In genomic region chr3:51955175-51955892, GRCh38 we compare ENCODE assay signal across 8 cellular contexts. TPM values are rescaled to one million over a fixed set of nuclear protein-coding genes. Genes with fewer than 3 reads are reported as not detected.
DNase-seq lines count a peak whose midpoint lies in the region; ATAC-seq, FAIRE-seq and TF ChIP-seq lines count a peak whose summit lies in the region.
"Had no signal": no experiment of that assay in that cellular context is flagged by ENCODE, and none has a peak within 500 bp of the region (broad histone marks: within the 10 kb centered on the region; RNA-seq: fewer than 3 reads in every experiment).

TSS of gene GPR62 (plus strand) at chr3:51955381. CDS start at chr3:51955653, 272 bp downstream.

- H3K36me3 Mint-ChIP-seq in central memory CD8-positive, alpha-beta T cell (ENCODE audit: insufficient read depth) = peaks cover 3% of the 10 kb centered on the region
- H3K36me3 Mint-ChIP-seq in stimulated activated naive B cell treated with anti-CD40 and anti-IgM and Interleukin-4, amounts not matched to agents 10 μg/mL and 1 μg/mL and 100 μg/mL, for 72 hours = peaks cover 1 to 9% of the 10 kb centered on the region in 2 donors

- no peak within 1 kb of the TSS for H2BK120ac ChIP-seq in IMR-90 (ENCODE audit: low read depth, low read length)

- DNase-seq in IMR-90 = no peak
- DNase-seq in central memory CD8-positive, alpha-beta T cell (ENCODE audit: low spot score in 2 of 2) = no peak
- no peak for DNase-seq in HepG2 (ENCODE audit: low spot score)
- no peak for DNase-seq in stimulated activated naive B cell treated with anti-CD40 and anti-IgM and Interleukin-4, amounts not matched to agents 10 μg/mL and 1 μg/mL and 100 μg/mL, for 72 hours
- no peak for DNase-seq in Kasumi-1 (lab: John Stamatoyannopoulos, UW)
- DNase-seq in stimulated activated CD4-positive, alpha-beta T cell treated with anti-CD3 and anti-CD28 coated beads, Interleukin-1b, Interleukin-23, amount 100 ng/mL, for 48 hours = no peak
- DNase-seq in activated CD8-positive, alpha-beta memory T cell treated with anti-CD3 and anti-CD28 coated beads for 24 hours = no peak

- no peak within 1 kb of the TSS for H2BK5ac ChIP-seq in IMR-90 (ENCODE audit: low read depth, low read length, poor library complexity, severe bottlenecking)

- no peak within 1 kb of the TSS for H2BK15ac ChIP-seq in IMR-90 (ENCODE audit: low read depth, low read length)

- H4K20me1 ChIP-seq in IMR-90 (ENCODE audit: insufficient read depth, low read length) (peaks cover 3% of the 10 kb centered on the region; the same call in 1 of the 2 replicates), HepG2 (ENCODE audit: insufficient read depth, low read length) (no peaks in the 10 kb centered on the region)

- H3K36me3 ChIP-seq in IMR-90 (ENCODE audit: control insufficient read depth, insufficient read depth, low read length) (peaks cover 26% of the 10 kb centered on the region), HepG2 (replicated peaks in 1 of 2; ENCODE audit: control insufficient read depth in 1 of 2, insufficient read depth in 2 of 2, low read length in 2 of 2) (peaks cover 3 to 18% of the 10 kb centered on the region in 2 experiments; a peak in 4 of 5 replicates)

- WGBS in IMR-90 (ENCODE audit: extremely low coverage in 2 of 2, insufficient read length in 1 of 2), 2 experiments = 38% methylated on average over 16 of the region's 33 CpGs; no CpG with 5 or more reads in 1 of the 2 experiments
- 97% methylated on average over 19 of the region's 33 CpGs for WGBS in HepG2 (ENCODE audit: low lambda C conversion rate)

- no peak within 1 kb of the TSS; the same call in 1 of the 2 replicates for H4K91ac ChIP-seq in IMR-90 (ENCODE audit: insufficient read depth, low read depth, low read length)

- no peak within 1 kb of the TSS for H3K23ac ChIP-seq in IMR-90 (ENCODE audit: low read depth, low read length)

- no peak within 1 kb of the TSS for H3K56ac ChIP-seq in IMR-90 (ENCODE audit: extremely low read depth, insufficient read depth, low read length)

- H3K27ac Mint-ChIP-seq in central memory CD8-positive, alpha-beta T cell (ENCODE audit: low read depth) = no peak within 1 kb of the TSS
- no peak within 1 kb of the TSS for H3K27ac Mint-ChIP-seq in stimulated activated naive B cell treated with anti-CD40 and anti-IgM and Interleukin-4, amounts not matched to agents 10 μg/mL and 1 μg/mL and 100 μg/mL, for 72 hours

- intact Hi-C loops in IMR-90 (cut with micrococcal nuclease) = no loop called here
- intact Hi-C loops in HepG2 (cut with micrococcal nuclease; ENCODE audit: unreplicated experiment) = no loop called here

- H2AK5ac ChIP-seq in IMR-90 (ENCODE audit: low read depth, low read length) = no peak within 1 kb of the TSS

- H3K9me3 ChIP-seq in IMR-90 (ENCODE audit: control insufficient read depth, insufficient read depth, low read length) = no peaks in the 10 kb centered on the region
- no peaks in the 10 kb centered on the region for H3K9me3 ChIP-seq in HepG2 (ENCODE audit: low read length)

- TF ChIP-seq CTCF in IMR-90 (conservative IDR thresholded peaks at IDR 0.05; ENCODE audit: low read depth, low read length) = no peak
- no peak for TF ChIP-seq CTCF in HepG2 (CRISPR knock-in tag; IDR thresholded peaks at IDR 0.05)

- no peaks in the 10 kb centered on the region for H3K79me2 ChIP-seq in HepG2 (ENCODE audit: insufficient read depth, low read length)

- FAIRE-seq in HepG2 (lab: Jason Lieb, UNC) = no peak
- FAIRE-seq: K562 had no signal

- H3K9me1 ChIP-seq in IMR-90 (ENCODE audit: insufficient read depth, low read length) = peaks cover 6% of the 10 kb centered on the region; the same call in 1 of the 2 replicates

- no TSS peak for BruUV-seq in IMR-90 (replicated peaks; lab: Mats Ljungman, UMichigan)
- no TSS peak for BruUV-seq in HepG2 (replicated peaks; lab: Mats Ljungman, UMichigan)

- H3K79me1 ChIP-seq in IMR-90 (ENCODE audit: low read depth in 1 of 2, low read length in 2 of 2) = peaks cover 0 to 4% of the 10 kb centered on the region in 2 experiments; a peak in 1 of 4 replicates

- TF ChIP-seq RAD21 in IMR-90 (IDR thresholded peaks at IDR 0.05; ENCODE audit: low read length) (no peak), HepG2 (CRISPR knock-in tag; IDR thresholded peaks at IDR 0.05) (no peak)

- H3K4me2 ChIP-seq in IMR-90 (ENCODE audit: low read depth, low read length) = no peak within 1 kb of the TSS
- H3K4me2 ChIP-seq in HepG2 (ENCODE audit: low read depth, low read length) = no peak within 1 kb of the TSS

- H4K5ac ChIP-seq in IMR-90 (ENCODE audit: low read depth, low read length) = no peak within 1 kb of the TSS

- in situ Hi-C loops in IMR-90 (cut with MboI; ENCODE audit: low sequenced_read_pairs) = loop anchor here (25.0 kb wide), 1 partner anchor 1618 kb away; the partner anchor contains the start of genes RASSF1, TUSC2 and ZMYND10
- in situ Hi-C loops in HepG2 (cut with HindIII; ENCODE audit: extremely low pct_ligation_motif_present, low pct_unique_long_range_greater_than_20kb) = no loop called here

- H3K27me3 Mint-ChIP-seq in central memory CD8-positive, alpha-beta T cell = peaks cover 32% of the 10 kb centered on the region
- peaks cover 35 to 42% of the 10 kb centered on the region in 2 donors for H3K27me3 Mint-ChIP-seq in stimulated activated naive B cell treated with anti-CD40 and anti-IgM and Interleukin-4, amounts not matched to agents 10 μg/mL and 1 μg/mL and 100 μg/mL, for 72 hours

- no peak for TF ChIP-seq POLR2A in IMR-90 (IDR thresholded peaks at IDR 0.05; ENCODE audit: low read depth, low read length)
- TF ChIP-seq POLR2A in HepG2 (IDR thresholded peaks at IDR 0.05; ENCODE audit: insufficient read depth in 1 of 2, low read depth in 2 of 2, low read length in 2 of 2) = no peak

- H3K4me1 Mint-ChIP-seq in central memory CD8-positive, alpha-beta T cell = peaks cover 5% of the 10 kb centered on the region
- H3K4me1 Mint-ChIP-seq in stimulated activated naive B cell treated with anti-CD40 and anti-IgM and Interleukin-4, amounts not matched to agents 10 μg/mL and 1 μg/mL and 100 μg/mL, for 72 hours = peaks cover 0 to 5% of the 10 kb centered on the region in 2 donors

- H2AFZ ChIP-seq in IMR-90 (replicated peaks; ENCODE audit: low read length, poor library complexity) (peak within 1 kb of the TSS; percentile 69), HepG2 (ENCODE audit: low read length) (no peak within 1 kb of the TSS)

- no peak within 1 kb of the TSS for H3K4ac ChIP-seq in IMR-90 (ENCODE audit: low read depth, low read length)

- H3K27ac ChIP-seq in IMR-90 (ENCODE audit: insufficient read depth, low read length) (no peak within 1 kb of the TSS), HepG2 (ENCODE audit: extremely low read length, insufficient read depth, low read length) (no peak within 1 kb of the TSS)

- H3K9me3 Mint-ChIP-seq in central memory CD8-positive, alpha-beta T cell = no peaks in the 10 kb centered on the region
- H3K9me3 Mint-ChIP-seq in stimulated activated naive B cell treated with anti-CD40 and anti-IgM and Interleukin-4, amounts not matched to agents 10 μg/mL and 1 μg/mL and 100 μg/mL, for 72 hours = no peaks in the 10 kb centered on the region

- ATAC-seq in IMR-90 (ENCODE audit: low read depth) = no peak
- no peak for ATAC-seq in central memory CD8-positive, alpha-beta T cell (replicated peaks; ENCODE audit: extremely low read depth, poor library complexity, severe bottlenecking)
- no peak; the same call in 2 of the 3 replicates for ATAC-seq in HepG2
- no peak for ATAC-seq in stimulated activated naive B cell treated with anti-CD40 and anti-IgM and Interleukin-4, amounts not matched to agents 10 μg/mL and 1 μg/mL and 100 μg/mL, for 72 hours (replicated peaks)

- TF ChIP-seq EP300 in HepG2 (IDR thresholded peaks at IDR 0.05; ENCODE audit: low read depth in 2 of 2, low read length in 2 of 2) (no peak), HepG2 (CRISPR knock-in tag; IDR thresholded peaks at IDR 0.05; ENCODE audit: borderline replicate concordance) (no peak)

- H3K14ac ChIP-seq in IMR-90 (replicated peaks; ENCODE audit: low read depth, low read length) = no peak within 1 kb of the TSS

- no peak within 1 kb of the TSS for H2BK20ac ChIP-seq in IMR-90 (ENCODE audit: low read depth, low read length)

- H2AK9ac ChIP-seq in IMR-90 (replicated peaks; ENCODE audit: low read depth, low read length, poor library complexity) = no peak within 1 kb of the TSS

- H3K4me3 ChIP-seq in IMR-90 (ENCODE audit: insufficient read depth, low read depth, low read length) = no peak within 1 kb of the TSS
- no peak within 1 kb of the TSS for H3K4me3 ChIP-seq in HepG2 (replicated peaks in 1 of 3; ENCODE audit: insufficient read depth in 1 of 3, low read depth in 2 of 3, low read length in 3 of 3)
- H3K4me3 ChIP-seq: K562 had no signal

- no peaks in the 10 kb centered on the region for H3K27me3 ChIP-seq in IMR-90 (ENCODE audit: control insufficient read depth, insufficient read depth, low read length)
- H3K27me3 ChIP-seq in HepG2 (ENCODE audit: control insufficient read depth in 1 of 2, insufficient read depth in 2 of 2, low read length in 2 of 2) = no peaks in the 10 kb centered on the region

- POLR2A ChIA-PET in IMR-90 (lab: Charles Lee; ENCODE audit: unreplicated experiment) (no interaction called here), HepG2 (lab: Yijun Ruan, JAX) (interaction anchor here (2.0 kb wide), 1 partner anchor 12 kb away, joined by 5 read pairs; no protein-coding TSS in a partner anchor)

- CTCF ChIA-PET in IMR-90 (lab: Yijun Ruan, JAX) = no interaction called here
- CTCF ChIA-PET in HepG2 (lab: Yijun Ruan, JAX; ENCODE audit: low intra/inter-chr PET ratio, low total read pairs) = no interaction called here

- H3K18ac ChIP-seq in IMR-90 (ENCODE audit: low read depth, low read length) = no peak within 1 kb of the TSS

- H3K9ac ChIP-seq in IMR-90 (ENCODE audit: low read depth, low read length) (no peak within 1 kb of the TSS), HepG2 (ENCODE audit: insufficient read depth, low read depth, low read length) (no peak within 1 kb of the TSS)

- dilution Hi-C loops in IMR-90 (cut with HindIII; ENCODE audit: low sequenced_read_pairs, unreplicated experiment) = no loop called here

- H3K4me1 ChIP-seq in IMR-90 (ENCODE audit: control insufficient read depth, insufficient read depth, low read length) = peaks cover 9% of the 10 kb centered on the region
- H3K4me1 ChIP-seq in HepG2 (ENCODE audit: insufficient read depth, low read length) = peaks cover 17% of the 10 kb centered on the region

- H3K4me3 Mint-ChIP-seq in central memory CD8-positive, alpha-beta T cell = peak within 1 kb of the TSS; percentile 36
- peak within 1 kb of the TSS; percentile 44 to 68 for H3K4me3 Mint-ChIP-seq in stimulated activated naive B cell treated with anti-CD40 and anti-IgM and Interleukin-4, amounts not matched to agents 10 μg/mL and 1 μg/mL and 100 μg/mL, for 72 hours

- H4K8ac ChIP-seq in IMR-90 (ENCODE audit: low read depth in 2 of 2, low read length in 2 of 2) = 0 out of 4 replicates have a peak within 1 kb of the TSS, but pooled peaks of 1 of the 2 experiments have one; percentile 41

RNA-seq across cellular contexts. Expression of gene GPR62, which starts in this region (rescaled TPM):
- total RNA-seq in IMR-90 (2012; rRNA removed) (under 0.01 TPM in 1 of 2 replicates, not detected in the other), HepG2 (2016; rRNA removed; fragmentation: Illumina TruSeq; extraction: Trizol) (not detected in 2 replicates)
- polyA plus RNA-seq in IMR-90 (2012; rRNA removed) (not detected in 2 replicates), HepG2 (2011; rRNA removed) (not detected in 2 replicates)
- 0.03 TPM in 1 of 2 replicates, not detected in the other for polyA plus RNA-seq in IMR-90 (2012; cell fraction: cytosol; rRNA removed)
- polyA plus RNA-seq in IMR-90 (2012; cell fraction: nucleus; rRNA removed; ENCODE audit: low replicate concordance) = 0.08 and 0.35 TPM in 2 replicates
- total RNA-seq in HepG2 (2016; cell fraction: cytosol; rRNA removed; fragmentation: Illumina TruSeq; extraction: Trizol; ENCODE audit: low read depth) = not detected in 2 replicates
- not detected in 2 replicates for total RNA-seq in HepG2 (2016; cell fraction: insoluble cytoplasmic fraction; rRNA removed; fragmentation: Illumina TruSeq; extraction: Trizol)
- total RNA-seq in HepG2 (2016; cell fraction: membrane; rRNA removed; fragmentation: Illumina TruSeq; extraction: Trizol) = not detected in 2 replicates
- not detected in 2 replicates for total RNA-seq in HepG2 (2016; cell fraction: nucleus; rRNA removed; fragmentation: Illumina TruSeq; extraction: Trizol)
- polyA plus RNA-seq in HepG2 (2011; cell fraction: cytosol; rRNA removed) = not detected in 2 replicates
- polyA plus RNA-seq in HepG2 (2011; cell fraction: nucleus; rRNA removed) = 0.17 and 0.24 TPM in 2 replicates
- 0.09 TPM in 1 of 2 replicates, not detected in the other for polyA plus RNA-seq in HepG2 (2012)
- polyA plus RNA-seq in HepG2 (2016; cell fraction: cytosol; fragmentation: Illumina TruSeq; extraction: Trizol; ENCODE audit: low read depth) = not detected in 2 replicates
- polyA plus RNA-seq in HepG2 (2016; cell fraction: insoluble cytoplasmic fraction; fragmentation: Illumina TruSeq; extraction: Trizol; ENCODE audit: low read depth) = not detected in 2 replicates
- polyA plus RNA-seq in HepG2 (2016; cell fraction: membrane; fragmentation: Illumina TruSeq; extraction: Trizol; ENCODE audit: low read depth) = not detected in 2 replicates
- not detected in 2 replicates for polyA plus RNA-seq in HepG2 (2016; cell fraction: nucleus; fragmentation: Illumina TruSeq; extraction: Trizol; ENCODE audit: insufficient read depth, low read depth)
- 0.14 TPM in 1 of 2 replicates, not detected in the other for polyA minus RNA-seq in HepG2 (2011; rRNA and poly(A)+ RNA removed; ENCODE audit: low replicate concordance)
- not detected in 2 replicates for polyA minus RNA-seq in HepG2 (2011; cell fraction: cytosol; rRNA and poly(A)+ RNA removed)
- 0.25 TPM in 1 of 2 replicates, not detected in the other for polyA minus RNA-seq in HepG2 (2011; cell fraction: nucleus; rRNA and poly(A)+ RNA removed)
- total RNA-seq: K562 had no signal
- polyA plus RNA-seq: K562 had no signal
